In genomic region chr4:140059159-140059558, GRCh38 we compare ENCODE assay signal across 15 cellular contexts.
DNase-seq lines count a peak whose midpoint lies in the region; ATAC-seq, FAIRE-seq and TF ChIP-seq lines count a peak whose summit lies in the region.
"Had no signal": no experiment of that assay in that cellular context is flagged by ENCODE, and none has a peak within 500 bp of the region (broad histone marks: within the 10 kb centered on the region; RNA-seq: fewer than 3 reads in every experiment).

No MANE protein-coding gene starts in this region.

- H3K9me3 ChIP-seq in lower lobe of right lung: no peaks in the 10 kb centered on the region
- no peaks in the 10 kb centered on the region for H3K9me3 ChIP-seq in thyroid gland
- H3K9me3 ChIP-seq in uterus: no peaks in the 10 kb centered on the region

- no peak for TF ChIP-seq CTCF in lower lobe of right lung (IDR thresholded peaks at IDR 0.05)
- no peak for TF ChIP-seq CTCF in thyroid gland (IDR thresholded peaks at IDR 0.05)
- no peak for TF ChIP-seq CTCF in uterus (IDR thresholded peaks at IDR 0.05)

- H3K27me3 ChIP-seq in lower lobe of right lung (ENCODE audit: low read depth) (no peaks in the 10 kb centered on the region), thyroid gland (no peaks in the 10 kb centered on the region), uterus (no peaks in the 10 kb centered on the region)

- TF ChIP-seq POLR2A in thyroid gland (IDR thresholded peaks at IDR 0.05) (peak in 1 of 2 donors; percentile 55), uterus (IDR thresholded peaks at IDR 0.05) (no peak)

- WGBS in thyroid gland, 2 donors: 18 to 38% methylated on average over 1 of the region's 1 CpG

- H3K4me1 ChIP-seq in lower lobe of right lung (peaks cover 26% of the 10 kb centered on the region), thyroid gland (peaks cover 13 to 16% of the 10 kb centered on the region in 2 donors), uterus (peaks cover 0 to 10% of the 10 kb centered on the region in 2 donors)

- intact Hi-C loops in lower lobe of right lung (cut with DNase I) (no loop called here), thyroid gland (cut with DNase I) (no loop called here), uterus (cut with DNase I; ENCODE audit: low total_unique reads) (no loop called here)

- no peak overlapping the region for H3K4me3 ChIP-seq in lower lobe of right lung
- no peak overlapping the region for H3K4me3 ChIP-seq in thyroid gland (replicated peaks in 1 of 3)
- H3K4me3 ChIP-seq in uterus: no peak overlapping the region

- no peak for FAIRE-seq in RCC 7860 (lab: Jason Lieb, UNC)
- FAIRE-seq: A204.1, bronchial epithelial cell, endometrium, GM12892 had no signal

- H3K36me3 ChIP-seq in lower lobe of right lung (no peaks in the 10 kb centered on the region), thyroid gland (no peaks in the 10 kb centered on the region), uterus (no peaks in the 10 kb centered on the region)

- DNase-seq in NCI-H2171 treated with DMSO at 0.1 percent for 48 hours (lab: John Stamatoyannopoulos, UW) (peak; percentile 7), NCI-H2171 (lab: John Stamatoyannopoulos, UW) (no peak), cerebellar cortex (ENCODE audit: low spot score) (peak; percentile 32), lower lobe of right lung (no peak), thyroid gland (peak; percentile 59 to 65), RCC 7860 (ENCODE audit: low spot score) (no peak), uterus (no peak)
- DNase-seq: activated naive CD4-positive, alpha-beta T cell treated with anti-CD3 and anti-CD28 coated beads, Interleukin-2, amount 10 ng/mL, durations not matched to agents 7 days and 5 days; CD4-positive, CD25-positive, alpha-beta regulatory T cell; posterior cingulate gyrus had no signal

- H3K27ac ChIP-seq in lower lobe of right lung (no peak overlapping the region), thyroid gland (peak overlapping the region; percentile 42 to 64 (median 50)), uterus (peak overlapping the region in 1 of 2 donors; percentile 55)

- ATAC-seq in lower lobe of right lung (peak; percentile 63 to 77), GM19452 (IDR thresholded peaks at IDR 0.05; ENCODE audit: unreplicated experiment) (no peak)

Comparison
In these comparisons a context has a peak if more than half of its experiments do, and no peak if none do; other contexts are left out.
1. DNase-seq: peak in NCI-H2171 treated with DMSO at 0.1 percent for 48 hours (single experiment), cerebellar cortex (single experiment) and thyroid gland (2 of 2); none in NCI-H2171 (single experiment), lower lobe of right lung (single experiment), RCC 7860 (single experiment) and uterus (0 of 2).